Comparison of ENCODE assay signal across 1 cellular context in the genomic region with DNA sequence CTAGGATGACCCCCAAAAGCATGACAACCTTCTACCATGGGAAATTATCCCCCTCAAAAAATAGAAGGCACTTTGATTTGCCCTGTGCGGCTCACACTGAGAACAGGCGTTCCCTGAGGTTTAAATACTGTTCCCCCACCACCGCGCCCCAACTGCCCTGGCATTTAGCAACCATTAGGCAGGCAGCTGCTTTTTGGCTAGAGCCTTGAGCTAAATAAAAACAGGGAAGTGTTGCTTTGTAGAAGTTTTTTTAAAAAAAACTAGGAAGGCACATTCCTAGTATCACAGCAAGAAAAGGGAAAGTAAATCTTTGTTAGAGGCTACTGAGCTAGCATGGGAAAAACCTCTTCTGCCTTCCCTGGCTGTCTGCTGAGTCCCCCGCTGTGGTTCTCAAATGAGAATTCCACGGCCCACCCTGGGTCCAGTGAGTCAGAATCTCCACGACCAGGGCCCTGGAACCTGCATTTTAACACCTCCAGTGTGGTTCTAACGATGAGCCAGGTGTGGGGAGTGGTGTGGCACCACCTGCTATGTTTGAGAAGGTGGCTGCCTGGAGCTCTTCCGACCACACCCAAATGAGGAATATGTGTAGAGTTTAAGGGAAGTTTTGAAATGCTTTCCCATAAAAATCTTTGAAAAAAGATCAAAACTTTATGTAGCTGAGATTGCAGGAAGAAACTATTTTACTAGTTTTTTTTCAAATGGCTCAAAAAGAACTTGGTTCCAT.
TF ChIP-seq lines count a peak whose summit lies in the region.

No MANE protein-coding gene starts in this region.

TF ChIP-seq in GM23338, 12 proteins besides CTCF, POLR2A, EP300 and RAD21 (continued from another document):
- TF ChIP-seq, protein P1, sequence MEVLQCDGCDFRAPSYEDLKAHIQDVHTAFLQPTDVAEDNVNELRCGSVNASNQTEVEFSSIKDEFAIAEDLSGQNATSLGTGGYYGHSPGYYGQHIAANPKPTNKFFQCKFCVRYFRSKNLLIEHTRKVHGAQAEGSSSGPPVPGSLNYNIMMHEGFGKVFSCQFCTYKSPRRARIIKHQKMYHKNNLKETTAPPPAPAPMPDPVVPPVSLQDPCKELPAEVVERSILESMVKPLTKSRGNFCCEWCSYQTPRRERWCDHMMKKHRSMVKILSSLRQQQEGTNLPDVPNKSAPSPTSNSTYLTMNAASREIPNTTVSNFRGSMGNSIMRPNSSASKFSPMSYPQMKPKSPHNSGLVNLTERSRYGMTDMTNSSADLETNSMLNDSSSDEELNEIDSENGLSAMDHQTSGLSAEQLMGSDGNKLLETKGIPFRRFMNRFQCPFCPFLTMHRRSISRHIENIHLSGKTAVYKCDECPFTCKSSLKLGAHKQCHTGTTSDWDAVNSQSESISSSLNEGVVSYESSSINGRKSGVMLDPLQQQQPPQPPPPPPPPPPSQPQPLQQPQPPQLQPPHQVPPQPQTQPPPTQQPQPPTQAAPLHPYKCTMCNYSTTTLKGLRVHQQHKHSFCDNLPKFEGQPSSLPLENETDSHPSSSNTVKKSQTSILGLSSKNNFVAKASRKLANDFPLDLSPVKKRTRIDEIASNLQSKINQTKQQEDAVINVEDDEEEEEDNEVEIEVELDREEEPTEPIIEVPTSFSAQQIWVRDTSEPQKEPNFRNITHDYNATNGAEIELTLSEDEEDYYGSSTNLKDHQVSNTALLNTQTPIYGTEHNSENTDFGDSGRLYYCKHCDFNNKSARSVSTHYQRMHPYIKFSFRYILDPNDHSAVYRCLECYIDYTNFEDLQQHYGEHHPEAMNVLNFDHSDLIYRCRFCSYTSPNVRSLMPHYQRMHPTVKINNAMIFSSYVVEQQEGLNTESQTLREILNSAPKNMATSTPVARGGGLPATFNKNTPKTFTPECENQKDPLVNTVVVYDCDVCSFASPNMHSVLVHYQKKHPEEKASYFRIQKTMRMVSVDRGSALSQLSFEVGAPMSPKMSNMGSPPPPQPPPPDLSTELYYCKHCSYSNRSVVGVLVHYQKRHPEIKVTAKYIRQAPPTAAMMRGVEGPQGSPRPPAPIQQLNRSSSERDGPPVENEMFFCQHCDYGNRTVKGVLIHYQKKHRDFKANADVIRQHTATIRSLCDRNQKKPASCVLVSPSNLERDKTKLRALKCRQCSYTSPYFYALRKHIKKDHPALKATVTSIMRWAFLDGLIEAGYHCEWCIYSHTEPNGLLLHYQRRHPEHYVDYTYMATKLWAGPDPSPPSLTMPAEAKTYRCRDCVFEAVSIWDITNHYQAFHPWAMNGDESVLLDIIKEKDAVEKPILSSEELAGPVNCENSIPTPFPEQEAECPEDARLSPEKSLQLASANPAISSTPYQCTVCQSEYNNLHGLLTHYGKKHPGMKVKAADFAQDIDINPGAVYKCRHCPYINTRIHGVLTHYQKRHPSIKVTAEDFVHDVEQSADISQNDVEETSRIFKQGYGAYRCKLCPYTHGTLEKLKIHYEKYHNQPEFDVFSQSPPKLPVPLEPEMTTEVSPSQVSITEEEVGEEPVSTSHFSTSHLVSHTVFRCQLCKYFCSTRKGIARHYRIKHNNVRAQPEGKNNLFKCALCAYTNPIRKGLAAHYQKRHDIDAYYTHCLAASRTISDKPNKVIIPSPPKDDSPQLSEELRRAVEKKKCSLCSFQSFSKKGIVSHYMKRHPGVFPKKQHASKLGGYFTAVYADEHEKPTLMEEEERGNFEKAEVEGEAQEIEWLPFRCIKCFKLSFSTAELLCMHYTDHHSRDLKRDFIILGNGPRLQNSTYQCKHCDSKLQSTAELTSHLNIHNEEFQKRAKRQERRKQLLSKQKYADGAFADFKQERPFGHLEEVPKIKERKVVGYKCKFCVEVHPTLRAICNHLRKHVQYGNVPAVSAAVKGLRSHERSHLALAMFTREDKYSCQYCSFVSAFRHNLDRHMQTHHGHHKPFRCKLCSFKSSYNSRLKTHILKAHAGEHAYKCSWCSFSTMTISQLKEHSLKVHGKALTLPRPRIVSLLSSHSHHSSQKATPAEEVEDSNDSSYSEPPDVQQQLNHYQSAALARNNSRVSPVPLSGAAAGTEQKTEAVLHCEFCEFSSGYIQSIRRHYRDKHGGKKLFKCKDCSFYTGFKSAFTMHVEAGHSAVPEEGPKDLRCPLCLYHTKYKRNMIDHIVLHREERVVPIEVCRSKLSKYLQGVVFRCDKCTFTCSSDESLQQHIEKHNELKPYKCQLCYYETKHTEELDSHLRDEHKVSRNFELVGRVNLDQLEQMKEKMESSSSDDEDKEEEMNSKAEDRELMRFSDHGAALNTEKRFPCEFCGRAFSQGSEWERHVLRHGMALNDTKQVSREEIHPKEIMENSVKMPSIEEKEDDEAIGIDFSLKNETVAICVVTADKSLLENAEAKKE (CRISPR knock-in tag; IDR thresholded peaks at IDR 0.05): no peak
- TF ChIP-seq, protein P2, sequence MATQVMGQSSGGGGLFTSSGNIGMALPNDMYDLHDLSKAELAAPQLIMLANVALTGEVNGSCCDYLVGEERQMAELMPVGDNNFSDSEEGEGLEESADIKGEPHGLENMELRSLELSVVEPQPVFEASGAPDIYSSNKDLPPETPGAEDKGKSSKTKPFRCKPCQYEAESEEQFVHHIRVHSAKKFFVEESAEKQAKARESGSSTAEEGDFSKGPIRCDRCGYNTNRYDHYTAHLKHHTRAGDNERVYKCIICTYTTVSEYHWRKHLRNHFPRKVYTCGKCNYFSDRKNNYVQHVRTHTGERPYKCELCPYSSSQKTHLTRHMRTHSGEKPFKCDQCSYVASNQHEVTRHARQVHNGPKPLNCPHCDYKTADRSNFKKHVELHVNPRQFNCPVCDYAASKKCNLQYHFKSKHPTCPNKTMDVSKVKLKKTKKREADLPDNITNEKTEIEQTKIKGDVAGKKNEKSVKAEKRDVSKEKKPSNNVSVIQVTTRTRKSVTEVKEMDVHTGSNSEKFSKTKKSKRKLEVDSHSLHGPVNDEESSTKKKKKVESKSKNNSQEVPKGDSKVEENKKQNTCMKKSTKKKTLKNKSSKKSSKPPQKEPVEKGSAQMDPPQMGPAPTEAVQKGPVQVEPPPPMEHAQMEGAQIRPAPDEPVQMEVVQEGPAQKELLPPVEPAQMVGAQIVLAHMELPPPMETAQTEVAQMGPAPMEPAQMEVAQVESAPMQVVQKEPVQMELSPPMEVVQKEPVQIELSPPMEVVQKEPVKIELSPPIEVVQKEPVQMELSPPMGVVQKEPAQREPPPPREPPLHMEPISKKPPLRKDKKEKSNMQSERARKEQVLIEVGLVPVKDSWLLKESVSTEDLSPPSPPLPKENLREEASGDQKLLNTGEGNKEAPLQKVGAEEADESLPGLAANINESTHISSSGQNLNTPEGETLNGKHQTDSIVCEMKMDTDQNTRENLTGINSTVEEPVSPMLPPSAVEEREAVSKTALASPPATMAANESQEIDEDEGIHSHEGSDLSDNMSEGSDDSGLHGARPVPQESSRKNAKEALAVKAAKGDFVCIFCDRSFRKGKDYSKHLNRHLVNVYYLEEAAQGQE (IDR thresholded peaks at IDR 0.05; ENCODE audit: unreplicated experiment): no peak
- TF ChIP-seq EZH2phosphoT487 (IDR thresholded peaks at IDR 0.05; ENCODE audit: unreplicated experiment): no peak
- TF ChIP-seq POLR2AphosphoS5 (IDR thresholded peaks at IDR 0.05; ENCODE audit: low read depth): no peak
- TF ChIP-seq ZNF331 (CRISPR knock-in tag; IDR thresholded peaks at IDR 0.05; ENCODE audit: low read depth): no peak
- TF ChIP-seq, protein P3, sequence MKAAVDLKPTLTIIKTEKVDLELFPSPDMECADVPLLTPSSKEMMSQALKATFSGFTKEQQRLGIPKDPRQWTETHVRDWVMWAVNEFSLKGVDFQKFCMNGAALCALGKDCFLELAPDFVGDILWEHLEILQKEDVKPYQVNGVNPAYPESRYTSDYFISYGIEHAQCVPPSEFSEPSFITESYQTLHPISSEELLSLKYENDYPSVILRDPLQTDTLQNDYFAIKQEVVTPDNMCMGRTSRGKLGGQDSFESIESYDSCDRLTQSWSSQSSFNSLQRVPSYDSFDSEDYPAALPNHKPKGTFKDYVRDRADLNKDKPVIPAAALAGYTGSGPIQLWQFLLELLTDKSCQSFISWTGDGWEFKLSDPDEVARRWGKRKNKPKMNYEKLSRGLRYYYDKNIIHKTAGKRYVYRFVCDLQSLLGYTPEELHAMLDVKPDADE (IDR thresholded peaks at IDR 0.05): no peak
- no peak for TF ChIP-seq JUNB (IDR thresholded peaks at IDR 0.05; ENCODE audit: unreplicated experiment)
- TF ChIP-seq CREB1 (CRISPR knock-in tag; IDR thresholded peaks at IDR 0.05; ENCODE audit: low read depth): no peak
- no peak for TF ChIP-seq NANOG (IDR thresholded peaks at IDR 0.05; ENCODE audit: borderline replicate concordance)
- TF ChIP-seq EZH2 (IDR thresholded peaks at IDR 0.05; ENCODE audit: low read depth, unreplicated experiment): no peak
- no peak for TF ChIP-seq STAT1 (IDR thresholded peaks at IDR 0.05; ENCODE audit: unreplicated experiment)
